ENCODE assay signal across 18 cellular contexts in genomic region chr18:51397347-51397962, GRCh38.
A peak's percentile ranks its signal among the peaks of the same experiment; 100 is the strongest.
DNase-seq lines count a peak whose midpoint lies in the region; ATAC-seq and TF ChIP-seq lines count a peak whose summit lies in the region.
"Had no signal": no experiment of that assay in that cellular context is flagged by ENCODE, and none has a peak within 500 bp of the region (broad histone marks: within the 10 kb centered on the region; RNA-seq: fewer than 3 reads in every experiment).

No MANE protein-coding gene starts in this region.

- no peaks in the 10 kb centered on the region for H3K79me2 ChIP-seq in GM23338 (replicated peaks; ENCODE audit: insufficient read depth)
- H3K79me2 ChIP-seq in osteoblast (ENCODE audit: insufficient read depth, low read length): no peaks in the 10 kb centered on the region

- H3F3A ChIP-seq in GM23338 (replicated peaks; ENCODE audit: low read depth): no peaks in the 10 kb centered on the region

- no peak overlapping the region for H3K27ac Mint-ChIP-seq in GM23338

- peaks cover 14% of the 10 kb centered on the region for H3K4me1 ChIP-seq in GM23338 (ENCODE audit: insufficient read depth)
- no peaks in the 10 kb centered on the region for H3K4me1 ChIP-seq in osteoblast (ENCODE audit: insufficient read depth, low read length)
- H3K4me1 ChIP-seq: A549, BE2C, HAP-1, SJSA1 had no signal

- H3K9me2 ChIP-seq in GM23338 (ENCODE audit: insufficient read depth): peaks cover 7% of the 10 kb centered on the region; the same call in 1 of the 2 replicates

- H3K4me3 Mint-ChIP-seq in GM23338: no peak overlapping the region

- no peaks in the 10 kb centered on the region; the same call in 2 of the 3 replicates for H3K9me3 Mint-ChIP-seq in GM23338

- no peaks in the 10 kb centered on the region for H3K9me3 ChIP-seq in osteoblast (ENCODE audit: low read depth, low read length)
- H3K9me3 ChIP-seq: A549, BE2C, HAP-1, SJSA1 had no signal

- H2AFZ ChIP-seq in GM23338 (peak overlapping the region; percentile 31; the same call in 1 of the 2 replicates), osteoblast (ENCODE audit: low read length) (no peak overlapping the region)

- H3K27me3 ChIP-seq in GM23338 (ENCODE audit: insufficient read depth): no peaks in the 10 kb centered on the region
- no peaks in the 10 kb centered on the region for H3K27me3 ChIP-seq in dorsolateral prefrontal cortex
- H3K27me3 ChIP-seq in osteoblast (ENCODE audit: insufficient read depth, low read length): no peaks in the 10 kb centered on the region
- H3K27me3 ChIP-seq: BE2C, SJSA1 had no signal

- H4K20me1 ChIP-seq in GM23338 (replicated peaks; ENCODE audit: insufficient read depth) (no peaks in the 10 kb centered on the region), osteoblast (ENCODE audit: insufficient read depth, low read length) (no peaks in the 10 kb centered on the region)

- H3K27ac ChIP-seq in GM23338 (ENCODE audit: low read depth) (no peak overlapping the region), dorsolateral prefrontal cortex (peak overlapping the region; percentile 53 to 94 (median 86)), osteoblast (ENCODE audit: low read depth, low read length) (no peak overlapping the region), temporal lobe (ENCODE audit: low read depth, low read length) (peak overlapping the region; percentile 82)
- H3K27ac ChIP-seq: A549, SJSA1 had no signal

- DNase-seq in GM23338 (ENCODE audit: low spot score) (no peak), dorsolateral prefrontal cortex (peak in 1 of 10 donors; percentile 45), osteoblast (ENCODE audit: insufficient read length, low spot score, missing footprints) (peak; percentile 43), NCI-H2029 (lab: John Stamatoyannopoulos, UW) (no peak), GF-D8 (lab: John Stamatoyannopoulos, UW) (no peak)
- DNase-seq in activated CD4-positive, alpha-beta T cell treated with anti-CD3 and anti-CD28 coated beads for 1 hour: no peak
- DNase-seq: BE2C, DMS79 treated with DMSO at 0.1 percent for 48 hours, KG1, NCI-H1694, NCI-H446, NCI-H526, OCI-M1 had no signal

- intact Hi-C loops in dorsolateral prefrontal cortex (cut with DNase I): loop anchor here (5.0 to 10.0 kb wide), 3 partner anchors 137 to 203 kb away; partner anchors contain the start of gene MEX3C (in 2 of the 2)

- no peaks in the 10 kb centered on the region for H3K36me3 Mint-ChIP-seq in GM23338 (ENCODE audit: low read depth)

- no peak for ATAC-seq in GM23338
- ATAC-seq: A549, GM12878 had no signal

- no peaks in the 10 kb centered on the region for H3K27me3 Mint-ChIP-seq in GM23338 (ENCODE audit: insufficient read depth, low read depth, poor library complexity)

- no peak for TF ChIP-seq CTCF in GM23338 (conservative IDR thresholded peaks at IDR 0.05; ENCODE audit: low read depth in 2 of 2)
- TF ChIP-seq CTCF in dorsolateral prefrontal cortex (IDR thresholded peaks at IDR 0.05 in 54 of 56, conservative IDR thresholded peaks at IDR 0.05 in 2 of 56; ENCODE audit: low read depth in 1 of 56, partially characterized antibody in 56 of 56): no peak
- TF ChIP-seq CTCF in osteoblast (IDR thresholded peaks at IDR 0.05; ENCODE audit: extremely low read depth, low read depth, low read length): no peak

- H3K4me3 ChIP-seq in GM23338: no peak overlapping the region
- peak overlapping the region in 10 of 59 donors; percentile 1 to 29 (median 8) for H3K4me3 ChIP-seq in dorsolateral prefrontal cortex
- H3K4me3 ChIP-seq in osteoblast (ENCODE audit: insufficient read depth, low read length): no peak overlapping the region
- H3K4me3 ChIP-seq: A549, GM12878, HAP-1, SJSA1 had no signal

- peaks cover 12% of the 10 kb centered on the region for H3K4me1 Mint-ChIP-seq in GM23338

- no peaks in the 10 kb centered on the region for H3K36me3 ChIP-seq in GM23338 (ENCODE audit: insufficient read depth)
- no peaks in the 10 kb centered on the region for H3K36me3 ChIP-seq in osteoblast (ENCODE audit: insufficient read depth, low read length)
- H3K36me3 ChIP-seq: BE2C, HAP-1, SJSA1 had no signal

- no peak overlapping the region for H3K4me2 ChIP-seq in GM23338
- H3K4me2 ChIP-seq in osteoblast (ENCODE audit: insufficient read depth, low read length): no peak overlapping the region
- H3K4me2 ChIP-seq: A549 had no signal

TF ChIP-seq in GM23338, 12 proteins besides CTCF, POLR2A, EP300 and RAD21:
- TF ChIP-seq EZH2phosphoT487 (IDR thresholded peaks at IDR 0.05; ENCODE audit: unreplicated experiment) (no peak), STAT1 (IDR thresholded peaks at IDR 0.05; ENCODE audit: unreplicated experiment) (no peak), CREB1 (CRISPR knock-in tag; IDR thresholded peaks at IDR 0.05; ENCODE audit: low read depth) (no peak), ZNF331 (CRISPR knock-in tag; IDR thresholded peaks at IDR 0.05; ENCODE audit: low read depth) (no peak), EZH2 (IDR thresholded peaks at IDR 0.05; ENCODE audit: low read depth, unreplicated experiment) (no peak), ETS1 (IDR thresholded peaks at IDR 0.05) (no peak), JUNB (IDR thresholded peaks at IDR 0.05; ENCODE audit: unreplicated experiment) (no peak)

Comparison
In these comparisons a context has a peak if more than half of its experiments do, and no peak if none do; other contexts are left out.
1. H3K27ac ChIP-seq: peak in dorsolateral prefrontal cortex (59 of 59) and temporal lobe (single experiment); none in GM23338 (single experiment) and osteoblast (single experiment).